1 cellular context compared by ENCODE assay signal in genomic region chr4:78938868-78939666, GRCh38.
A peak's percentile ranks its signal among the peaks of the same experiment; 100 is the strongest.
TF ChIP-seq lines count a peak whose summit lies in the region.

Gene PAQR3, minus strand, starts transcription at chr4:78939438. Its CDS starts 214 bp downstream, at chr4:78939224.

TF ChIP-seq in K562, 482 proteins besides CTCF, POLR2A, EP300 and RAD21 (continued from another document and continues in another):
- TF ChIP-seq TSHZ1 (CRISPR knock-in tag; IDR thresholded peaks at IDR 0.05) (no peak), THRA (IDR thresholded peaks at IDR 0.05) (no peak), POLR2B (IDR thresholded peaks at IDR 0.05; ENCODE audit: low read depth, partially characterized antibody) (peak; percentile 35), ZBTB11 (CRISPR knock-in tag; IDR thresholded peaks at IDR 0.05) (0 out of 6 replicates have a peak, but pooled peaks of 1 of the 3 experiments have one; percentile 22), IFI16 (CRISPR knock-in tag; IDR thresholded peaks at IDR 0.05) (no peak), REST (CRISPR knock-in tag; IDR thresholded peaks at IDR 0.05; ENCODE audit: low read depth) (no peak; the same call in 1 of the 2 replicates), ZNF395 (CRISPR knock-in tag; IDR thresholded peaks at IDR 0.05) (no peak), ESRRA (IDR thresholded peaks at IDR 0.05; ENCODE audit: borderline replicate concordance, low read depth) (peak; percentile 26; the same call in 1 of the 2 replicates), SRSF3 (IDR thresholded peaks at IDR 0.05; ENCODE audit: insufficient read depth, low read length) (no peak), ZMIZ1 (IDR thresholded peaks at IDR 0.05; ENCODE audit: low read depth in 2 of 2, low read length in 2 of 2) (0 out of 4 replicates have a peak, but pooled peaks of 1 of the 2 experiments have one; percentile 39), ELK1 (CRISPR knock-in tag; IDR thresholded peaks at IDR 0.05) (no peak), FOXA3 (CRISPR knock-in tag; conservative IDR thresholded peaks at IDR 0.05 in 1 of 2, IDR thresholded peaks at IDR 0.05 in 1 of 2) (no peak), KLF1 (tag; IDR thresholded peaks at IDR 0.05) (0 out of 2 replicates have a peak, but pooled peaks have one; percentile 39), ZNF347 (CRISPR knock-in tag; IDR thresholded peaks at IDR 0.05; ENCODE audit: low read depth) (no peak), ID3 (CRISPR knock-in tag; IDR thresholded peaks at IDR 0.05) (no peak), ID3 (tag; IDR thresholded peaks at IDR 0.05) (peak; percentile 68; the same call in 1 of the 2 replicates)
